In genomic region chr1:165716265-165717051, GRCh38 we compare ENCODE assay signal across 1 cellular context.
TF ChIP-seq lines count a peak whose summit lies in the region.
"Not testable (repeated sequence)": the region's sequence is repeated elsewhere in the genome, so short reads cannot be mapped to it uniquely, and the experiment has no call there.

No MANE protein-coding gene starts in this region.

TF ChIP-seq in HepG2, 621 proteins besides CTCF, POLR2A, EP300 and RAD21 (continued from another document):
- TF ChIP-seq AHDC1 (CRISPR knock-in tag; IDR thresholded peaks at IDR 0.05; ENCODE audit: borderline replicate concordance) (peak; percentile 49; the same call in 1 of the 2 replicates), FOXP1 (CRISPR knock-in tag; IDR thresholded peaks at IDR 0.05) (peak; percentile 37; the same call in 1 of the 2 replicates), FOXA3 (CRISPR knock-in tag; IDR thresholded peaks at IDR 0.05) (peak; percentile 73), RXRB (CRISPR knock-in tag; IDR thresholded peaks at IDR 0.05; ENCODE audit: borderline replicate concordance) (0 out of 2 replicates have a peak, but pooled peaks have one; percentile 45), PPARG (CRISPR knock-in tag; conservative IDR thresholded peaks at IDR 0.05) (peak; percentile 48; the same call in 1 of the 2 replicates), GFI1 (CRISPR knock-in tag; IDR thresholded peaks at IDR 0.05; ENCODE audit: borderline replicate concordance) (peak; percentile 77), ZMYM3 (CRISPR knock-in tag; IDR thresholded peaks at IDR 0.05) (peak; percentile 25; the same call in 1 of the 2 replicates), PAXIP1 (CRISPR knock-in tag; conservative IDR thresholded peaks at IDR 0.05) (peak; percentile 49; the same call in 1 of the 2 replicates)
- not testable (repeated sequence) for TF ChIP-seq FOXP1 (IDR thresholded peaks at IDR 0.05)
